24 cellular contexts compared by ENCODE assay signal in genomic region chr5:43900974-43901373, GRCh38.
"Had no signal": no experiment of that assay in that cellular context is flagged by ENCODE, and none has a peak within 500 bp of the region (broad histone marks: within the 10 kb centered on the region; RNA-seq: fewer than 3 reads in every experiment).

No MANE protein-coding gene starts in this region.

- H3K27me3 Mint-ChIP-seq: dendritic cell treated with granulocyte-macrophage colony-stimulating factor and Interleukin-4, amounts not matched to agents 40 ng/mL and 50 ng/mL, for 4 days; effector memory CD8-positive, alpha-beta T cell had no signal

- H3K4me3 ChIP-seq: colonic mucosa, esophagus squamous epithelium, gastrocnemius medialis, heart right ventricle, left lung, lower lobe of right lung, mucosa of descending colon had no signal

- H3K9me3 Mint-ChIP-seq: mesothelial cell of epicardium had no signal

- H3K27ac Mint-ChIP-seq: dendritic cell treated with granulocyte-macrophage colony-stimulating factor and Interleukin-4, amounts not matched to agents 40 ng/mL and 50 ng/mL, for 4 days; effector memory CD8-positive, alpha-beta T cell; endodermal cell; mesothelial cell of epicardium had no signal

- ATAC-seq: effector memory CD8-positive, alpha-beta T cell; esophagus mucosa; gastrocnemius medialis; heart right ventricle; left cardiac atrium; left lung; left ventricle myocardium superior; lower lobe of right lung; mucosa of descending colon had no signal

- H3K4me3 Mint-ChIP-seq: dendritic cell treated with granulocyte-macrophage colony-stimulating factor and Interleukin-4, amounts not matched to agents 40 ng/mL and 50 ng/mL, for 4 days; effector memory CD8-positive, alpha-beta T cell; endodermal cell; mesothelial cell of epicardium had no signal

- H3K36me3 ChIP-seq: colonic mucosa, esophagus squamous epithelium, gastrocnemius medialis, heart right ventricle, left lung, lower lobe of right lung had no signal

- H3K36me3 Mint-ChIP-seq: mesothelial cell of epicardium had no signal

- H3K27me3 ChIP-seq: colonic mucosa, esophagus squamous epithelium, gastrocnemius medialis, heart right ventricle, left lung had no signal

- H3K4me1 ChIP-seq: colonic mucosa, esophagus squamous epithelium, gastrocnemius medialis, heart right ventricle, left lung, lower lobe of right lung had no signal

- DNase-seq: colonic mucosa; cortex of kidney; effector CD8-positive, alpha-beta T cell; effector memory CD8-positive, alpha-beta T cell; endodermal cell; erythroblast; esophagus squamous epithelium; foreskin fibroblast; foreskin melanocyte; gastrocnemius medialis; glutamatergic neuron; head of caudate nucleus; heart right ventricle; hippocampal formation; left cardiac atrium; left lung; left ventricle myocardium superior; lower lobe of right lung; mesenchymal stem cell; mucosa of descending colon had no signal

- H3K4me1 Mint-ChIP-seq: endodermal cell, mesothelial cell of epicardium had no signal

- H3K9me3 ChIP-seq: colonic mucosa, esophagus squamous epithelium, gastrocnemius medialis, heart right ventricle, left lung, lower lobe of right lung had no signal

- H3K27ac ChIP-seq: colonic mucosa, epithelial cell of prostate, esophagus squamous epithelium, gastrocnemius medialis, heart right ventricle, left lung, lower lobe of right lung had no signal
